8 cellular contexts compared by ENCODE assay signal in genomic region chr1:203593723-203594122, GRCh38. TPM values are rescaled to one million over a fixed set of nuclear protein-coding genes. Genes with fewer than 3 reads are reported as not detected.
DNase-seq lines count a peak whose midpoint lies in the region; TF ChIP-seq lines count a peak whose summit lies in the region.

No MANE protein-coding gene starts in this region.

- CTCF ChIA-PET in CD4-positive, alpha-beta memory T cell (lab: Charles Lee; ENCODE audit: partially characterized antibody) = interaction anchor here (0.7 to 7.8 kb wide), 30 partner anchors 9 to 172 kb away, joined by 3 to 113 read pairs (median 7); partner anchors contain the start of gene ATP2B4
- CTCF ChIA-PET in activated CD4-positive, alpha-beta memory T cell treated with anti-CD3 and anti-CD28 coated beads for 36 hours (lab: Charles Lee) = interaction anchor here (0.6 to 4.7 kb wide), 19 partner anchors 8 to 138 kb away, joined by 3 to 61 read pairs (median 5); partner anchors contain the start of gene ATP2B4

- peak overlapping the region in 2 of 7 donors; percentile 1 to 33 for H3K27ac Mint-ChIP-seq in CD4-positive, alpha-beta memory T cell
- H3K27ac Mint-ChIP-seq in activated CD4-positive, alpha-beta memory T cell treated with anti-CD3 and anti-CD28 coated beads for 36 hours = peak overlapping the region; percentile 4
- no peak overlapping the region for H3K27ac Mint-ChIP-seq in osteocyte (ENCODE audit: unreplicated experiment)

- no peaks in the 10 kb centered on the region for H3K9me3 ChIP-seq in CD4-positive, alpha-beta memory T cell (ENCODE audit: control insufficient read depth in 1 of 2, low read length in 2 of 2)
- no peaks in the 10 kb centered on the region for H3K9me3 ChIP-seq in MM.1S (replicated peaks; ENCODE audit: insufficient read depth, low read length)

- intact Hi-C loops in CD4-positive, alpha-beta memory T cell (cut with micrococcal nuclease) = loop anchor here (1.0 kb wide), 5 partner anchors 32 to 109 kb away; no protein-coding TSS in a partner anchor
- intact Hi-C loops in activated CD4-positive, alpha-beta memory T cell treated with anti-CD3 and anti-CD28 coated beads for 36 hours (cut with micrococcal nuclease) = loop anchor here (1.0 to 5.0 kb wide), 3 partner anchors 32 to 109 kb away; no protein-coding TSS in a partner anchor

- H3K4me1 ChIP-seq in CD4-positive, alpha-beta memory T cell (ENCODE audit: insufficient read depth, low read length) = peaks cover 3% of the 10 kb centered on the region
- H3K4me1 ChIP-seq in MM.1S (ENCODE audit: low read length) = no peaks in the 10 kb centered on the region

- H3K27me3 Mint-ChIP-seq in CD4-positive, alpha-beta memory T cell = peaks cover 0 to 4% of the 10 kb centered on the region in 2 donors
- H3K27me3 Mint-ChIP-seq in activated CD4-positive, alpha-beta memory T cell treated with anti-CD3 and anti-CD28 coated beads for 36 hours = no peaks in the 10 kb centered on the region
- no peaks in the 10 kb centered on the region for H3K27me3 Mint-ChIP-seq in osteocyte (ENCODE audit: unreplicated experiment)

- H3K9me3 Mint-ChIP-seq in CD4-positive, alpha-beta memory T cell = peaks cover 0 to 1% (median 0%) of the 10 kb centered on the region in 8 donors
- H3K9me3 Mint-ChIP-seq in activated CD4-positive, alpha-beta memory T cell treated with anti-CD3 and anti-CD28 coated beads for 36 hours = no peaks in the 10 kb centered on the region
- H3K9me3 Mint-ChIP-seq in osteocyte (ENCODE audit: unreplicated experiment) = no peaks in the 10 kb centered on the region

- no peaks in the 10 kb centered on the region for H3K79me2 ChIP-seq in MM.1S (ENCODE audit: low read length)

- H3K36me3 Mint-ChIP-seq in CD4-positive, alpha-beta memory T cell = no peaks in the 10 kb centered on the region
- H3K36me3 Mint-ChIP-seq in activated CD4-positive, alpha-beta memory T cell treated with anti-CD3 and anti-CD28 coated beads for 36 hours = no peaks in the 10 kb centered on the region
- no peaks in the 10 kb centered on the region for H3K36me3 Mint-ChIP-seq in osteocyte (ENCODE audit: unreplicated experiment)

- H4K20me1 ChIP-seq in MM.1S (ENCODE audit: insufficient read depth, low read length) = no peaks in the 10 kb centered on the region

- H2AFZ ChIP-seq in MM.1S (ENCODE audit: low read length) = no peak overlapping the region

- H3K9me2 ChIP-seq in MM.1S (replicated peaks; ENCODE audit: insufficient read depth, low read length) = no peaks in the 10 kb centered on the region

- H3K9ac ChIP-seq in MM.1S (ENCODE audit: low read length) = no peak overlapping the region

- peak; percentile 49 to 63 (median 55) for DNase-seq in CD4-positive, alpha-beta memory T cell
- DNase-seq in MM.1S (peak; percentile 64), fibroblast of mammary gland (ENCODE audit: low read depth) (no peak), D341Med (ENCODE audit: low spot score) (no peak), anterior cingulate cortex (lab: John Stamatoyannopoulos, UW) (no peak), osteocyte (ENCODE audit: extremely low spot score, unreplicated experiment) (no peak)
- peak; percentile 76 for DNase-seq in activated CD4-positive, alpha-beta memory T cell treated with anti-CD3 and anti-CD28 coated beads for 36 hours
- peak; percentile 38 to 45 for DNase-seq in stimulated activated CD4-positive, alpha-beta T cell treated with anti-CD3 and anti-CD28 coated beads, Interleukin-4, amount 100 ng/mL, for 4 hours

- no peak overlapping the region for H3K4me3 ChIP-seq in CD4-positive, alpha-beta memory T cell (ENCODE audit: low read length in 2 of 2)
- H3K4me3 ChIP-seq in MM.1S (ENCODE audit: low read length) (no peak overlapping the region), fibroblast of mammary gland (ENCODE audit: control insufficient read depth, low read depth, low read length) (no peak overlapping the region)

- peaks cover 5 to 11% (median 7%) of the 10 kb centered on the region in 4 donors for H3K4me1 Mint-ChIP-seq in CD4-positive, alpha-beta memory T cell
- H3K4me1 Mint-ChIP-seq in activated CD4-positive, alpha-beta memory T cell treated with anti-CD3 and anti-CD28 coated beads for 36 hours (ENCODE audit: low read depth) = peaks cover 15% of the 10 kb centered on the region
- H3K4me1 Mint-ChIP-seq in osteocyte (ENCODE audit: unreplicated experiment) = peaks cover 21% of the 10 kb centered on the region

- no peaks in the 10 kb centered on the region for H3K27me3 ChIP-seq in CD4-positive, alpha-beta memory T cell (ENCODE audit: insufficient read depth, low read length)
- no peaks in the 10 kb centered on the region for H3K27me3 ChIP-seq in MM.1S (replicated peaks; ENCODE audit: insufficient read depth, low read length)

- TF ChIP-seq CTCF in MM.1S (IDR thresholded peaks at IDR 0.05; ENCODE audit: low read length) (peak; percentile 70), fibroblast of mammary gland (conservative IDR thresholded peaks at IDR 0.05; ENCODE audit: control insufficient read depth, insufficient read depth, low read depth, low read length) (peak; percentile 15), osteocyte (IDR thresholded peaks at IDR 0.05) (no peak)

- no peak overlapping the region for H3K4me3 Mint-ChIP-seq in CD4-positive, alpha-beta memory T cell
- H3K4me3 Mint-ChIP-seq in activated CD4-positive, alpha-beta memory T cell treated with anti-CD3 and anti-CD28 coated beads for 36 hours = no peak overlapping the region
- no peak overlapping the region for H3K4me3 Mint-ChIP-seq in osteocyte (ENCODE audit: unreplicated experiment)

- no peaks in the 10 kb centered on the region for H3K36me3 ChIP-seq in CD4-positive, alpha-beta memory T cell (ENCODE audit: insufficient read depth, low read length)
- no peaks in the 10 kb centered on the region for H3K36me3 ChIP-seq in MM.1S (replicated peaks; ENCODE audit: insufficient read depth, low read length)

- POLR2A ChIA-PET in CD4-positive, alpha-beta memory T cell (lab: Charles Lee; ENCODE audit: partially characterized antibody) = interaction anchor here (0.6 to 2.6 kb wide), 10 partner anchors 11 to 190 kb away, joined by 3 to 20 read pairs (median 4); partner anchors contain the start of gene ATP2B4
- POLR2A ChIA-PET in activated CD4-positive, alpha-beta memory T cell treated with anti-CD3 and anti-CD28 coated beads for 36 hours (lab: Charles Lee) = interaction anchor here (0.9 to 2.0 kb wide), 3 partner anchors 28 to 109 kb away, joined by 3 to 5 read pairs (median 3); no protein-coding TSS in a partner anchor

- H3K4me2 ChIP-seq in MM.1S (ENCODE audit: low read depth, low read length) = no peak overlapping the region

- H3K27ac ChIP-seq in CD4-positive, alpha-beta memory T cell (ENCODE audit: low read depth, low read length) = no peak overlapping the region
- no peak overlapping the region for H3K27ac ChIP-seq in MM.1S (ENCODE audit: low read length)

- H3F3A ChIP-seq in MM.1S (ENCODE audit: insufficient read depth, low read length) = no peaks in the 10 kb centered on the region

RNA-seq across cellular contexts. Expression of gene ATP2B4, which starts 32.9 kb away (rescaled TPM):
- total RNA-seq in CD4-positive, alpha-beta memory T cell = 10 to 100 TPM; 97.2 to 98.6 TPM
- 10 to 100 TPM; 14.8 to 41.7 TPM for polyA plus RNA-seq in CD4-positive, alpha-beta memory T cell
- 10 to 100 TPM; 48.1 to 52.7 TPM for total RNA-seq in activated CD4-positive, alpha-beta memory T cell treated with anti-CD3 and anti-CD28 coated beads for 36 hours
- 39.4 and 42.1 TPM in 2 replicates for total RNA-seq in osteocyte

Comparison
In these comparisons a context has a peak if more than half of its experiments do, and no peak if none do; other contexts are left out.
1. DNase-seq: peak in CD4-positive, alpha-beta memory T cell (5 of 5), MM.1S (single experiment), activated CD4-positive, alpha-beta memory T cell treated with anti-CD3 and anti-CD28 coated beads for 36 hours (single experiment) and stimulated activated CD4-positive, alpha-beta T cell treated with anti-CD3 and anti-CD28 coated beads, Interleukin-4, amount 100 ng/mL, for 4 hours (2 of 2); none in fibroblast of mammary gland (single experiment), D341Med (single experiment), anterior cingulate cortex (0 of 58) and osteocyte (single experiment).